In the genomic region with DNA sequence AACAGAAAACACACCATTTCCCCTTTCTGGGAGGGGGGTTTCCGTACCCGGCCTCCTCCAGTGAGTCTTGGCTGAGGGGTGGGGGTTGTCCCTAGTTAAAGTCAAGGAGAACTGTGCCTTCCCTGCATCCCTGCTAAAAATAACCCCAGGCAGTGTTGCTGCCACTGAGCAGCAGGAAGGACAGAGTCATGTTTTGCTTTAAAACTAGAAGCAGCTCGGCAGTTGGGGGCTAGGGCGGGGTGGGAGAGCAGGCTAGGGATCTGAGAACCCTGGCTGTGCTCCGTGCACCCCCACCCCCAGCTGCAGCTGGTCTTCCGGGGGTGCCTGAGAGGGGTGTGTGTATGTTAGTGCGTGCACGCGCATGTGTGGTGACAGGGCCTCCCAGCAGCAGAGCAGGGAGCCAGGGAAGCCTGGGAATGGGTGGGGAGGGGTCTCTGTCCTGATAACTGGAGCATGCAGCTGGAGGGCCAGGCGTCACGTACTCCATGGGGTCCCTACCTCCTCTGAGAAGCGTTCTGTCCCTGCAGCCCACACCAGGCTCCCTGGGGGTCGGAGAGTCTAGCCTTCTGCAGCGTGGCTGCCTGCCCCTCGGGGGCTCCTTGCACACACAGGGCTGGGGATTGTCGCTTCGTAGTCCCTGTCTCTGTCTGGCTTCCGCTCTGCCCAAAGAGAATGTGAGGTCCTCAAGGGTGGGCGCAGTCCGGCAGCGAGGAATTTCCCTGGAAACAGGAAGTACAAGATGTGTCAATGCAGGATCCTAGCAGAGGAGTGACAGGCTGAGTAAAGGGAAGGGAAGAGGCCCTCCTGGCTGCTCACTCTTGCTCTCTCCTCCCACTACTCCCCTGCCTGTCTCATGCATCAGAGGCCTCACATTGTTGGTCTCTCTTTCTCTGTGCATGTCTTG, we compare ENCODE assay signal across 2 cellular contexts.
A peak's percentile ranks its signal among the peaks of the same experiment; 100 is the strongest.
TF ChIP-seq lines count a peak whose summit lies in the region.

No MANE protein-coding gene starts in this region.

TF ChIP-seq in SK-N-SH, 30 proteins besides CTCF, POLR2A, EP300 and RAD21:
- TF ChIP-seq, protein P1, sequence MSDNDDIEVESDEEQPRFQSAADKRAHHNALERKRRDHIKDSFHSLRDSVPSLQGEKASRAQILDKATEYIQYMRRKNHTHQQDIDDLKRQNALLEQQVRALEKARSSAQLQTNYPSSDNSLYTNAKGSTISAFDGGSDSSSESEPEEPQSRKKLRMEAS (IDR thresholded peaks at IDR 0.05; ENCODE audit: low read depth), result no peak
- TF ChIP-seq GABPA (IDR thresholded peaks at IDR 0.05; ENCODE audit: low read depth), result no peak
- TF ChIP-seq JUND (IDR thresholded peaks at IDR 0.05), result no peak
- no peak for TF ChIP-seq ELF1 (IDR thresholded peaks at IDR 0.05)
- no peak for TF ChIP-seq FOXJ3 (CRISPR knock-in tag; IDR thresholded peaks at IDR 0.05)
- no peak for TF ChIP-seq POLR2AphosphoS5 (IDR thresholded peaks at IDR 0.05; ENCODE audit: low read depth, low read length)
- TF ChIP-seq RFX5 (IDR thresholded peaks at IDR 0.05; ENCODE audit: low read length), result no peak
- TF ChIP-seq TAF1 (IDR thresholded peaks at IDR 0.05; ENCODE audit: borderline replicate concordance, low read depth, low read length), result no peak
- no peak for TF ChIP-seq TEAD4 (IDR thresholded peaks at IDR 0.05; ENCODE audit: borderline replicate concordance, insufficient read depth)
- TF ChIP-seq, protein P2, sequence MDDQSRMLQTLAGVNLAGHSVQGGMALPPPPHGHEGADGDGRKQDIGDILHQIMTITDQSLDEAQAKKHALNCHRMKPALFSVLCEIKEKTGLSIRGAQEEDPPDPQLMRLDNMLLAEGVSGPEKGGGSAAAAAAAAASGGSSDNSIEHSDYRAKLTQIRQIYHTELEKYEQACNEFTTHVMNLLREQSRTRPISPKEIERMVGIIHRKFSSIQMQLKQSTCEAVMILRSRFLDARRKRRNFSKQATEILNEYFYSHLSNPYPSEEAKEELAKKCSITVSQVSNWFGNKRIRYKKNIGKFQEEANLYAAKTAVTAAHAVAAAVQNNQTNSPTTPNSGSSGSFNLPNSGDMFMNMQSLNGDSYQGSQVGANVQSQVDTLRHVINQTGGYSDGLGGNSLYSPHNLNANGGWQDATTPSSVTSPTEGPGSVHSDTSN (IDR thresholded peaks at IDR 0.05), result no peak
- TF ChIP-seq CHD2 (IDR thresholded peaks at IDR 0.05; ENCODE audit: low read length, partially characterized antibody), result no peak
- TF ChIP-seq TCF12 (IDR thresholded peaks at IDR 0.05), result no peak
- no peak for TF ChIP-seq SMC3 (IDR thresholded peaks at IDR 0.05; ENCODE audit: low read depth, low read length)
- no peak for TF ChIP-seq FOSL2 (IDR thresholded peaks at IDR 0.05; ENCODE audit: borderline replicate concordance, low read depth)
- TF ChIP-seq, protein P3, sequence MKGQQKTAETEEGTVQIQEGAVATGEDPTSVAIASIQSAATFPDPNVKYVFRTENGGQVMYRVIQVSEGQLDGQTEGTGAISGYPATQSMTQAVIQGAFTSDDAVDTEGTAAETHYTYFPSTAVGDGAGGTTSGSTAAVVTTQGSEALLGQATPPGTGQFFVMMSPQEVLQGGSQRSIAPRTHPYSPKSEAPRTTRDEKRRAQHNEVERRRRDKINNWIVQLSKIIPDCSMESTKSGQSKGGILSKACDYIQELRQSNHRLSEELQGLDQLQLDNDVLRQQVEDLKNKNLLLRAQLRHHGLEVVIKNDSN (IDR thresholded peaks at IDR 0.05; ENCODE audit: borderline replicate concordance, low read depth), result no peak
- no peak for TF ChIP-seq YY1 (IDR thresholded peaks at IDR 0.05; ENCODE audit: low read depth)
- TF ChIP-seq, protein P4, sequence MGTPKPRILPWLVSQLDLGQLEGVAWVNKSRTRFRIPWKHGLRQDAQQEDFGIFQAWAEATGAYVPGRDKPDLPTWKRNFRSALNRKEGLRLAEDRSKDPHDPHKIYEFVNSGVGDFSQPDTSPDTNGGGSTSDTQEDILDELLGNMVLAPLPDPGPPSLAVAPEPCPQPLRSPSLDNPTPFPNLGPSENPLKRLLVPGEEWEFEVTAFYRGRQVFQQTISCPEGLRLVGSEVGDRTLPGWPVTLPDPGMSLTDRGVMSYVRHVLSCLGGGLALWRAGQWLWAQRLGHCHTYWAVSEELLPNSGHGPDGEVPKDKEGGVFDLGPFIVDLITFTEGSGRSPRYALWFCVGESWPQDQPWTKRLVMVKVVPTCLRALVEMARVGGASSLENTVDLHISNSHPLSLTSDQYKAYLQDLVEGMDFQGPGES (IDR thresholded peaks at IDR 0.05; ENCODE audit: low read depth, low read length), result no peak
TF ChIP-seq in SK-N-SH: peak in this region for 0.

TF ChIP-seq in endothelial cell of umbilical vein, 7 proteins besides CTCF, POLR2A, EP300 and RAD21:
- TF ChIP-seq JUN (IDR thresholded peaks at IDR 0.05; ENCODE audit: borderline replicate concordance, insufficient read depth, insufficient read length, low read depth) (no peak), MYC (IDR thresholded peaks at IDR 0.05; ENCODE audit: low read depth, low read length) (no peak), POLR2AphosphoS5 (IDR thresholded peaks at IDR 0.05; ENCODE audit: insufficient read depth, low read depth, low read length) (peak; percentile 45)
